In the genomic region with DNA sequence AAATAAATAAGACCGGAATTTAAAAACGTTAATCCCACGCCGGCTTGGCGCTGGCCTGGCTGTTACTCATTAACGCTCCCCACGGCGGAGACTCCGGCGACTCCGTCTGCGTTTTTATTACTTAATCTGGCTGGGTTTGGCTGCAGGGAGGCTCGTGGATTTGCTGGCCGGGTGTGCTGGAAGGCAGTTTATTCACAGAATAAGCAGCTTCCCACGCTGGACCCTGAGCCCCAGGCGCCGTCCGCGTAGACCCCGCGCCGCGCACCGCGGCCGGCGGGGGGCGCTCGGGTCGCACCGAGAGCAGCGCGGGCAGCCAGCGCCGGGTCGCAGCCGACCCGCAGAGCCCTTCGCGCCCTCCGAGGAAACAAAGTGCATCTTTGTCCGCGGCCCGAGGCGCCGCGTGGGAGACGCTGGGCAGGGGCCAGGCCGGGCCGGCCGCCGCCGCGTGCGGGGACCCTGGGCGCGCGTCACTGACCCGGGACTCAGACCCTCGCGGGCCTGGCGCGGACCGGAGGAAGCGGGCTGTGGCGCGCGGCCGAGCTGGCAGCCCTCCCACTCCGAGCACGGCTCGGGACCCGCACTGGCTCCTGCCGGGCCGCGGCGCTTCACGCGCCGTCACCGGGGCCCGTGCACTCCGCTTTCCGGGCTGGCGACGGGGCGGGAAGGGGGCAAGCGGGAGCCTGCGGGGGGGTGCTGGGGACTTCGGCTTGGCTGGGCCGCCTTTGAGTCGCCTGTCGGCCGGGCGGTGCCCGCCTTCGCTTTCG, we compare ENCODE assay signal across 8 cellular contexts. TPM values are rescaled to one million over a fixed set of nuclear protein-coding genes. Genes with fewer than 3 reads are reported as not detected.
A peak's percentile ranks its signal among the peaks of the same experiment; 100 is the strongest.
DNase-seq lines count a peak whose midpoint lies in the region; ATAC-seq lines count a peak whose summit lies in the region.

No MANE protein-coding gene starts in this region.

- H3K27me3 Mint-ChIP-seq in activated T-cell treated with anti-CD3 and anti-CD28 coated beads, Interleukin-2, amount 50 U/mL, for 4 hours (ENCODE audit: low read depth) = no peaks in the 10 kb centered on the region

- peak; percentile 39 for ATAC-seq in GM18858 (IDR thresholded peaks at IDR 0.05; ENCODE audit: unreplicated experiment)
- ATAC-seq in HG03064 (IDR thresholded peaks at IDR 0.05; ENCODE audit: low read depth, unreplicated experiment) = peak; percentile 56
- ATAC-seq in activated T-cell treated with anti-CD3 and anti-CD28 coated beads, Interleukin-2, amount 50 U/mL, for 4 hours = peak; percentile 69 to 71
- ATAC-seq in esophagus mucosa = peak; percentile 59

- no peak overlapping the region for H3K9ac ChIP-seq in muscle layer of colon (ENCODE audit: low read length)

- H3K4me1 Mint-ChIP-seq in activated T-cell treated with anti-CD3 and anti-CD28 coated beads, Interleukin-2, amount 50 U/mL, for 4 hours (ENCODE audit: low read depth) = peaks cover 42% of the 10 kb centered on the region

- no peaks in the 10 kb centered on the region for H3K36me3 ChIP-seq in muscle layer of colon (ENCODE audit: insufficient read depth, low read length)

- no peaks in the 10 kb centered on the region for H3K9me3 Mint-ChIP-seq in activated T-cell treated with anti-CD3 and anti-CD28 coated beads, Interleukin-2, amount 50 U/mL, for 4 hours

- peak overlapping the region; percentile 90 for H3K4me3 Mint-ChIP-seq in activated T-cell treated with anti-CD3 and anti-CD28 coated beads, Interleukin-2, amount 50 U/mL, for 4 hours

- H3K4me3 ChIP-seq in muscle layer of colon (ENCODE audit: low read depth in 1 of 2, low read length in 2 of 2) = peak overlapping the region; percentile 48 to 60

- no peaks in the 10 kb centered on the region for H3K27me3 ChIP-seq in muscle layer of colon (ENCODE audit: control insufficient read depth in 1 of 2, insufficient read depth in 2 of 2, low read length in 2 of 2)

- H3K4me1 ChIP-seq in muscle layer of colon (ENCODE audit: insufficient read depth, low read length) = peaks cover 40% of the 10 kb centered on the region

- H3K9me3 ChIP-seq in muscle layer of colon (ENCODE audit: low read length) = no peaks in the 10 kb centered on the region

- DNase-seq in AG20443 (ENCODE audit: low spot score) (peak; percentile 87), NOMO-1 treated with DMSO at 0.1 percent for 48 hours (lab: John Stamatoyannopoulos, UW; ENCODE audit: unreplicated experiment) (peak; percentile 56)
- DNase-seq in activated T-cell treated with anti-CD3 and anti-CD28 coated beads, Interleukin-2, amount 50 U/mL, for 4 hours = peak; percentile 70
- peak; percentile 44 to 51 for DNase-seq in stimulated activated CD8-positive, alpha-beta memory T cell treated with anti-CD3 and anti-CD28 coated beads, Interleukin-7, amount 100 ng/mL, for 1 hour (ENCODE audit: low read depth in 2 of 2)

- peak overlapping the region; percentile 88 for H3K27ac ChIP-seq in muscle layer of colon (ENCODE audit: low read depth, low read length)

- no peaks in the 10 kb centered on the region for H3K36me3 Mint-ChIP-seq in activated T-cell treated with anti-CD3 and anti-CD28 coated beads, Interleukin-2, amount 50 U/mL, for 4 hours (ENCODE audit: insufficient read depth)

RNA-seq across cellular contexts. Expression of a gene that starts 0.6 kb away (rescaled TPM):
- total RNA-seq in activated T-cell treated with anti-CD3 and anti-CD28 coated beads, Interleukin-2, amount 50 U/mL, for 4 hours = 10 to 100 TPM; 14.0 to 15.6 (median 15.3) TPM
- total RNA-seq in esophagus mucosa = 3.7 TPM

RNA-seq across cellular contexts. Expression of a gene that starts 28.2 kb away (rescaled TPM):
- 100 to 1,000 TPM; 155 to 182 (median 167) TPM for total RNA-seq in activated T-cell treated with anti-CD3 and anti-CD28 coated beads, Interleukin-2, amount 50 U/mL, for 4 hours
- total RNA-seq in esophagus mucosa = 72.1 TPM

RNA-seq across cellular contexts. Expression of a gene that starts 41.3 kb away (rescaled TPM):
- total RNA-seq in activated T-cell treated with anti-CD3 and anti-CD28 coated beads, Interleukin-2, amount 50 U/mL, for 4 hours = 10 to 100 TPM; 65.3 to 90.1 (median 72.8) TPM
- 18.3 TPM for total RNA-seq in esophagus mucosa

Comparison
In these comparisons a context has a peak if more than half of its experiments do, and no peak if none do; other contexts are left out.
1. Peak in every context shown above with its lines: DNase-seq, ATAC-seq, H3K4me3 ChIP-seq and H3K27ac ChIP-seq.